In genomic region chr4:8690216-8690786, GRCh38 we compare ENCODE assay signal across 20 cellular contexts.
"Had no signal": no experiment of that assay in that cellular context is flagged by ENCODE, and none has a peak within 500 bp of the region (broad histone marks: within the 10 kb centered on the region; RNA-seq: fewer than 3 reads in every experiment).

No MANE protein-coding gene starts in this region.

- ATAC-seq: activated CD4-positive, alpha-beta T cell treated with anti-CD3 and anti-CD28 coated beads for 36 hours; esophagus mucosa; mucosa of descending colon; psoas muscle; stimulated activated naive CD8-positive, alpha-beta T cell treated with anti-CD3 and anti-CD28 coated beads, Interleukin-15, amount 100 ng/mL, for 72 hours had no signal

- H3K4me3 ChIP-seq: hepatocyte, mucosa of descending colon, psoas muscle, right atrium auricular region, SJSA1, transverse colon had no signal

- H3K4me1 ChIP-seq: psoas muscle, right atrium auricular region, SJSA1, transverse colon had no signal

- H3K9me3 ChIP-seq: mucosa of descending colon, psoas muscle, right atrium auricular region, SJSA1, transverse colon had no signal

- H3K27me3 ChIP-seq: SJSA1 had no signal

- DNase-seq: activated B cell treated with CpG ODN at 0.5 μM for 24 hours; activated CD4-positive, alpha-beta T cell treated with anti-CD3 and anti-CD28 coated beads for 36 hours; activated CD4-positive, alpha-beta T cell treated with anti-CD3 and anti-CD28 coated beads, Interleukin-2, amount 50 U/mL, for 4 hours; activated CD8-positive, alpha-beta memory T cell treated with anti-CD3 and anti-CD28 coated beads for 24 hours; anterior cingulate cortex; caudate nucleus; dermis blood vessel endothelial cell; effector memory CD4-positive, alpha-beta T cell; glutamatergic neuron; mucosa of descending colon; naive B cell; psoas muscle; stimulated activated CD4-positive, alpha-beta T cell treated with anti-CD3 and anti-CD28 coated beads, Interleukin-1b, Interleukin-23, amount 100 ng/mL, for 48 hours; stimulated activated naive CD8-positive, alpha-beta T cell treated with anti-CD3 and anti-CD28 coated beads, Interleukin-15, amount 100 ng/mL, for 72 hours; T1000; transverse colon had no signal

- H3K36me3 ChIP-seq: right atrium auricular region, SJSA1, transverse colon had no signal

- H3K27ac ChIP-seq: hepatocyte, psoas muscle, right atrium auricular region, SJSA1, transverse colon had no signal
